In the genomic region with DNA sequence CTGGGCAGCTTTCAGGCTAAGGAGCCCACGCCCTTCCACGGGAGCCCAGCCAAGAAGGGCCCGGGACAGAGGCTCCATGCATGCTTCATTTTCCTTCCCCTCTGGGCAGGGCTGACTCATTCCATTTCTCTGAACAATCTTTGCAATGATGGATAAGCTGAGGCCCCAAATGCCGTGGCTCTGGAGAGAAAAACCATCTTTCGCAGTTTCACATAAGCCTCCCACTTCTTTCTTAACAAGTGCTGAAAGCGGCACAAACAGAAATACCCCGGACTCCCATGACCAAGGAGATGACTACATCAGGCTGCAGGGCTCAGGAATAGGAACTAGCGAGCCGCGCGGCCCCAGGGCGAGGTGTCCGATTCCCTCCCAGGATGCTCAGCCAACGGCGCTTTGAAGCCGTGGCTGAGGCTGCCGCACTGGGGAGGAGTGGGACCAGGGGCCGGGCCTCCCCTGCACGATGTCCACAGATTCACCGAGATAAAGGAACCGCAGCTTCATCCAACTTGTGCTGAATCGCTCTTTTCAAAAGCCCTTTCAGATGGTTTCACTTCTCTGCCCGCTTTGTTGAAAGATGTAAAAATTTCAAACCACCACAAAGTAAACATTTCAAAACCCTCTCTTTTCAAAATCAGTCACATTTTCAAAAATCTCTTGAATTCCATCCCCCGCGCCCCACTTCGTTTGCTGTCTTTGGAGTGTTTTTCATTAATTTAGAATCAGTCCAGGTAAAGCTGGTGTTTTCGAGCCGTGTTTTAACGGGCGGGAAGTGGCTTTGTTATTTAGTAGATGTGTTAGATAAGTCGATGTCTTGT, we compare ENCODE assay signal across 9 cellular contexts.
A peak's percentile ranks its signal among the peaks of the same experiment; 100 is the strongest.
DNase-seq lines count a peak whose midpoint lies in the region; ATAC-seq lines count a peak whose summit lies in the region.
"Had no signal": no experiment of that assay in that cellular context is flagged by ENCODE, and none has a peak within 500 bp of the region (broad histone marks: within the 10 kb centered on the region; RNA-seq: fewer than 3 reads in every experiment).

No MANE protein-coding gene starts in this region.

- H3K9ac ChIP-seq in neuronal stem cell (ENCODE audit: low read depth, low read length, poor library complexity): no peak overlapping the region

- no peaks in the 10 kb centered on the region for H3K9me3 ChIP-seq in neuronal stem cell (replicated peaks in 1 of 2; ENCODE audit: control insufficient read depth in 2 of 2, insufficient read depth in 1 of 2, low read depth in 1 of 2, low read length in 2 of 2)

- POLR2A ChIA-PET in activated CD4-positive, alpha-beta memory T cell treated with anti-CD3 and anti-CD28 coated beads for 36 hours (lab: Charles Lee): interaction anchor here (0.8 kb wide), 1 partner anchor 46 kb away, joined by 6 read pairs; no protein-coding TSS in a partner anchor

- H2BK12ac ChIP-seq in neuronal stem cell (ENCODE audit: low read length): no peak overlapping the region

- intact Hi-C loops in activated CD4-positive, alpha-beta memory T cell treated with anti-CD3 and anti-CD28 coated beads for 36 hours (cut with micrococcal nuclease): loop anchor here (1.0 to 10.0 kb wide), 7 partner anchors 8 to 992 kb away; no protein-coding TSS in a partner anchor

- H3K79me1 ChIP-seq in neuronal stem cell (ENCODE audit: low read depth, low read length): no peaks in the 10 kb centered on the region

- H3K27ac Mint-ChIP-seq in activated CD4-positive, alpha-beta memory T cell treated with anti-CD3 and anti-CD28 coated beads for 36 hours: peak overlapping the region; percentile 14

- H3K18ac ChIP-seq in neuronal stem cell (ENCODE audit: low read length): no peak overlapping the region

- peak overlapping the region; percentile 81 for H2AFZ ChIP-seq in neuronal stem cell (ENCODE audit: low read length)

- CTCF ChIA-PET in activated CD4-positive, alpha-beta memory T cell treated with anti-CD3 and anti-CD28 coated beads for 36 hours (lab: Charles Lee): interaction anchor here (0.6 to 12.5 kb wide), 7 partner anchors 16 to 959 kb away, joined by 3 to 111 read pairs (median 12); no protein-coding TSS in a partner anchor

- H3K4me3 Mint-ChIP-seq in activated CD4-positive, alpha-beta memory T cell treated with anti-CD3 and anti-CD28 coated beads for 36 hours: peak overlapping the region; percentile 62

- H2AK5ac ChIP-seq in neuronal stem cell (ENCODE audit: low read depth, low read length): no peak overlapping the region

- peaks cover 26 to 46% of the 10 kb centered on the region in 2 donors for H3K4me1 ChIP-seq in neuronal stem cell (ENCODE audit: control insufficient read depth in 2 of 2, insufficient read depth in 1 of 2, low read depth in 1 of 2, low read length in 2 of 2)
- H3K4me1 ChIP-seq in urinary bladder (ENCODE audit: insufficient read depth): peaks cover 2% of the 10 kb centered on the region

- peaks cover 0 to 54% (median 4%) of the 10 kb centered on the region in 3 experiments for H3K27me3 ChIP-seq in neuronal stem cell (ENCODE audit: control insufficient read depth in 3 of 3, insufficient read depth in 3 of 3, low read depth in 1 of 3, low read length in 3 of 3)

- WGBS in neuronal stem cell (ENCODE audit: extremely low coverage in 2 of 2, insufficient read length in 2 of 2, insufficient replicate concordance in 1 of 2), 2 donors: no CpG with 5 or more reads among the region's 31 CpGs
- WGBS in urinary bladder: 3% methylated on average over 31 of the region's 31 CpGs

- H2BK5ac ChIP-seq in neuronal stem cell (ENCODE audit: low read length): no peak overlapping the region

- no peak overlapping the region for H2BK120ac ChIP-seq in neuronal stem cell (ENCODE audit: low read depth, low read length)

- H3K4me1 Mint-ChIP-seq in activated CD4-positive, alpha-beta memory T cell treated with anti-CD3 and anti-CD28 coated beads for 36 hours (ENCODE audit: low read depth): peaks cover 43% of the 10 kb centered on the region

- H3K36me3 ChIP-seq in neuronal stem cell (replicated peaks in 1 of 2; ENCODE audit: control insufficient read depth in 2 of 2, insufficient read depth in 2 of 2, low read length in 2 of 2) (no peaks in the 10 kb centered on the region), urinary bladder (ENCODE audit: insufficient read depth) (no peaks in the 10 kb centered on the region)

- no peak overlapping the region for H3K14ac ChIP-seq in neuronal stem cell (ENCODE audit: low read length)

- peak; percentile 27 for DNase-seq in NCI-H2196 (lab: John Stamatoyannopoulos, UW; ENCODE audit: unreplicated experiment)
- no peak for DNase-seq in NCI-H2196 treated with DMSO at 0.1 percent for 48 hours (lab: John Stamatoyannopoulos, UW; ENCODE audit: unreplicated experiment)
- DNase-seq in NCI-H1105 treated with DMSO at 0.1 percent for 48 hours (lab: John Stamatoyannopoulos, UW): peak; percentile 46
- peak; percentile 79 for DNase-seq in activated CD4-positive, alpha-beta memory T cell treated with anti-CD3 and anti-CD28 coated beads for 36 hours
- DNase-seq in fibroblast of gingiva (ENCODE audit: low read depth): peak; percentile 76
- no peak for DNase-seq in neuronal stem cell (ENCODE audit: low spot score)

- no peak overlapping the region for H3K4ac ChIP-seq in neuronal stem cell (ENCODE audit: low read length)

- H3K27ac ChIP-seq in neuronal stem cell (replicated peaks; ENCODE audit: low read length) (peak overlapping the region; percentile 11), urinary bladder (ENCODE audit: low read depth) (no peak overlapping the region)
- H3K27ac ChIP-seq: epithelial cell of prostate had no signal

- no peak overlapping the region for H2BK15ac ChIP-seq in neuronal stem cell (ENCODE audit: low read length)

- ATAC-seq in HG02973 (IDR thresholded peaks at IDR 0.05; ENCODE audit: unreplicated experiment): no peak

- H4K91ac ChIP-seq in neuronal stem cell (ENCODE audit: low read depth, low read length, poor library complexity): no peak overlapping the region

- H3K27me3 Mint-ChIP-seq in activated CD4-positive, alpha-beta memory T cell treated with anti-CD3 and anti-CD28 coated beads for 36 hours: peaks cover 56% of the 10 kb centered on the region

- H3K36me3 Mint-ChIP-seq in activated CD4-positive, alpha-beta memory T cell treated with anti-CD3 and anti-CD28 coated beads for 36 hours: no peaks in the 10 kb centered on the region

- no peaks in the 10 kb centered on the region for H3K9me3 Mint-ChIP-seq in activated CD4-positive, alpha-beta memory T cell treated with anti-CD3 and anti-CD28 coated beads for 36 hours

- no peak overlapping the region for H3K23ac ChIP-seq in neuronal stem cell (ENCODE audit: low read depth, low read length, poor library complexity)

- peak overlapping the region in 1 of 2 donors; percentile 7 for H3K4me3 ChIP-seq in neuronal stem cell (ENCODE audit: low read length in 2 of 2)
- peak overlapping the region; percentile 19 for H3K4me3 ChIP-seq in urinary bladder (ENCODE audit: low read depth, low read length)

- no peak overlapping the region for H4K8ac ChIP-seq in neuronal stem cell (ENCODE audit: low read depth, low read length)

- peak overlapping the region; percentile 34 for H3K4me2 ChIP-seq in neuronal stem cell (ENCODE audit: insufficient read depth, low read length, poor library complexity, severe bottlenecking)

Comparison
In these comparisons a context has a peak if more than half of its experiments do, and no peak if none do; other contexts are left out.
1. DNase-seq: peak in NCI-H2196 (single experiment), NCI-H1105 treated with DMSO at 0.1 percent for 48 hours (single experiment), activated CD4-positive, alpha-beta memory T cell treated with anti-CD3 and anti-CD28 coated beads for 36 hours (single experiment) and fibroblast of gingiva (single experiment); none in NCI-H2196 treated with DMSO at 0.1 percent for 48 hours (single experiment) and neuronal stem cell (single experiment).